In the genomic region with DNA sequence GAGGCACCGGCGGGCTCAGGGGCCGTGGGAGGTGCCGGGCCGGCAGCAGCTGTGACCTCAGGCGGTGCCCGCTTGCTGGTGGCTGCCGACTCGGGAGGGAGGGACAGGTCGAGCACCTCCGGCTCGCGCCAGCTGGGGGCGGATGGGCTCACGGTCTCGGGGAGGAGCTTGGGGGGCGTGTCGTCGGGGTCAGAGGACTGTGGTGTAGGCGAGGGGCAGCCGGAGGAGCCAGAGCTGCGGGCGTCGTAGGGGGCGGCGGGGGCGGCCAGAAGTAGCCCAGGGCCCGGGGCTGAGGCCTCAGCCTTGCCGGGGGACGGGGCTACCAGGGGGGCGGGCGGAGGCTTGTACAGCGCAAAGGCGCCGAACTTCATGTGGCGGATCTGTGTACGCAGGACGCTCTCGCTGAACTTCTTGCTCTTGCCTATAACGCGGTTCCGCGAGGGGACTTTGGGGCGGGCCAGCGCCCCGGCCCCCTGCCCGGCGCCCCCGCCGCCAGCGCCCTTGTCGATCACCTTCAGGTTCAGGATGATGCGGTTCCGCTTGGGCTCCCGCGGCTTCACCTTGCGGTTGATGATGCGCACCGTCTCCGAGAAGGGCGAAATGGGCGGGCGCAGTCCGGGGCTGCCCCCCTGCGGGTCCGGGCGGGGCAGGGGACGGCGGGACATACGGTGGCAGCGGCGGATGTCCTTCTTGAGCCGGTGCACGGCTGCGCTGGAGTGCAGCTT, we compare ENCODE assay signal across 1 cellular context.
TF ChIP-seq lines count a peak whose summit lies in the region.

No MANE protein-coding gene starts in this region.

TF ChIP-seq in K562, 482 proteins besides CTCF, POLR2A, EP300 and RAD21:
- TF ChIP-seq PCBP1 (IDR thresholded peaks at IDR 0.05; ENCODE audit: low read depth, low read length, poor library complexity, severe bottlenecking) (no peak), ZBTB33 (CRISPR knock-in tag; IDR thresholded peaks at IDR 0.05) (peak; percentile 45; the same call in 1 of the 2 replicates), ZNF23 (CRISPR knock-in tag; IDR thresholded peaks at IDR 0.05) (no peak), RBFOX2 (IDR thresholded peaks at IDR 0.05; ENCODE audit: low read depth, low read length) (peak; percentile 53), ZBTB40 (IDR thresholded peaks at IDR 0.05) (no peak), ZBTB40 (CRISPR knock-in tag; IDR thresholded peaks at IDR 0.05) (no peak), POLR2G (IDR thresholded peaks at IDR 0.05; ENCODE audit: low read depth, low read length) (0 out of 2 replicates have a peak, but pooled peaks have one; percentile 8)
